In genomic region chr3:11310258-11310657, GRCh38 we compare ENCODE assay signal across 26 cellular contexts. TPM values are rescaled to one million over a fixed set of nuclear protein-coding genes. Genes with fewer than 3 reads are reported as not detected.
DNase-seq lines count a peak whose midpoint lies in the region; ATAC-seq, FAIRE-seq and TF ChIP-seq lines count a peak whose summit lies in the region.
"Had no signal": no experiment of that assay in that cellular context is flagged by ENCODE, and none has a peak within 500 bp of the region (broad histone marks: within the 10 kb centered on the region; RNA-seq: fewer than 3 reads in every experiment).

No MANE protein-coding gene starts in this region.

- H4K20me1 ChIP-seq in K562 (replicated peaks; ENCODE audit: control insufficient read depth, insufficient read depth, low read length), result no peaks in the 10 kb centered on the region
- H4K20me1 ChIP-seq: BLaER1 had no signal

- POLR2A ChIA-PET in A673 (lab: Charles Lee; ENCODE audit: low non-redundant PET), result no interaction called here
- POLR2A ChIA-PET in K562 (lab: Yijun Ruan, JAX), result interaction anchor here (0.6 kb wide), 1 partner anchor 27 kb away, joined by 4 read pairs; no protein-coding TSS in a partner anchor

- peak; percentile 29 for FAIRE-seq in K562 (lab: Jason Lieb, UNC)
- FAIRE-seq: A549, GM12878, GM12892, GM18507, GM19239 had no signal

- no peaks in the 10 kb centered on the region for H3K79me1 ChIP-seq in mesendoderm (ENCODE audit: low read length)

- peaks cover 19% of the 10 kb centered on the region for H3K4me1 ChIP-seq in A673 (ENCODE audit: insufficient read depth, low read length, poor library complexity, severe bottlenecking)
- peaks cover 0 to 10% of the 10 kb centered on the region in 2 experiments; a peak in 3 of 5 replicates for H3K4me1 ChIP-seq in K562 (replicated peaks in 1 of 2; ENCODE audit: control insufficient read depth in 2 of 2, insufficient read depth in 2 of 2, low read length in 2 of 2)
- H3K4me1 ChIP-seq in mesendoderm (ENCODE audit: control insufficient read depth, low read depth, low read length), result peaks cover under 1% of the 10 kb centered on the region
- H3K4me1 ChIP-seq: BE2C had no signal

- H4K8ac ChIP-seq in mesendoderm (ENCODE audit: low read depth, low read length), result no peak overlapping the region

- 31% methylated on average over 4 of the region's 5 CpGs for WGBS in K562 (ENCODE audit: insufficient coverage, low coverage, missing lambda C conversion rate)
- no CpG with 5 or more reads among the region's 5 CpGs for WGBS in mesendoderm (ENCODE audit: extremely low coverage, insufficient coverage, low lambda C conversion rate)

- H2AFZ ChIP-seq in K562 (ENCODE audit: low read depth, low read length), result no peak overlapping the region

- H2AK5ac ChIP-seq in mesendoderm (ENCODE audit: low read length), result no peak overlapping the region

- no peak for TF ChIP-seq EP300 in K562 (IDR thresholded peaks at IDR 0.05; ENCODE audit: low read length)

- TF ChIP-seq CTCF in A673 (conservative IDR thresholded peaks at IDR 0.05; ENCODE audit: low read depth, low read length), result no peak
- TF ChIP-seq CTCF in K562 (IDR thresholded peaks at IDR 0.05 in 2 of 3, conservative IDR thresholded peaks at IDR 0.05 in 1 of 3; ENCODE audit: insufficient read depth in 2 of 3, low read depth in 1 of 3, low read length in 3 of 3), result no peak

- H3K23ac ChIP-seq in mesendoderm (ENCODE audit: low read length), result no peak overlapping the region

- no peak overlapping the region for H2BK120ac ChIP-seq in mesendoderm (ENCODE audit: low read depth, low read length)

- TF ChIP-seq RAD21 in K562 (CRISPR knock-in tag; conservative IDR thresholded peaks at IDR 0.05 in 1 of 2, IDR thresholded peaks at IDR 0.05 in 1 of 2), result no peak

- no peak overlapping the region for H3K4ac ChIP-seq in mesendoderm (ENCODE audit: low read depth, low read length)

- H2BK15ac ChIP-seq in mesendoderm (replicated peaks; ENCODE audit: low read depth), result no peak overlapping the region

- no peak overlapping the region for H3K9ac ChIP-seq in K562 (ENCODE audit: insufficient read depth in 1 of 2, low read depth in 2 of 2, low read length in 2 of 2)
- H3K9ac ChIP-seq in mesendoderm (ENCODE audit: low read length), result no peak overlapping the region
- H3K9ac ChIP-seq: BLaER1 had no signal

- H3K27ac ChIP-seq in A673 (ENCODE audit: low read depth, low read length, poor library complexity, severe bottlenecking) (no peak overlapping the region), K562 (ENCODE audit: extremely low read depth, low read depth, low read length) (no peak overlapping the region), mesendoderm (ENCODE audit: low read depth, low read length) (no peak overlapping the region)
- H3K27ac ChIP-seq: 22Rv1, A549, BLaER1 had no signal

- H3K4me3 ChIP-seq in A673 (ENCODE audit: low read depth, low read length, poor library complexity, severe bottlenecking) (no peak overlapping the region), K562 (no peak overlapping the region), mesendoderm (ENCODE audit: low read length) (no peak overlapping the region)
- H3K4me3 ChIP-seq: A549, BLaER1, GM12878 had no signal

- intact Hi-C loops in A673 (cut with micrococcal nuclease; ENCODE audit: unreplicated experiment) (no loop called here), K562 (cut with micrococcal nuclease) (no loop called here)

- H3K79me2 ChIP-seq in K562 (ENCODE audit: control insufficient read depth, insufficient read depth, low read length), result no peaks in the 10 kb centered on the region
- no peaks in the 10 kb centered on the region for H3K79me2 ChIP-seq in mesendoderm (ENCODE audit: control insufficient read depth, insufficient read depth, low read length)

- H3K36me3 ChIP-seq in A673 (ENCODE audit: insufficient read depth, low read length, poor library complexity, severe bottlenecking) (peaks cover 45% of the 10 kb centered on the region), K562 (ENCODE audit: control insufficient read depth, insufficient read depth, low read length) (peaks cover 87% of the 10 kb centered on the region), mesendoderm (ENCODE audit: control insufficient read depth, insufficient read depth, low read length) (no peaks in the 10 kb centered on the region)
- H3K36me3 ChIP-seq: BE2C had no signal

- H3K9me1 ChIP-seq in K562 (ENCODE audit: control insufficient read depth, insufficient read depth, low read length), result peaks cover 3% of the 10 kb centered on the region

- DNase-seq in A673 (ENCODE audit: low spot score), result peak; percentile 25
- peak in 1 of 4 experiments; percentile 35 for DNase-seq in K562 (ENCODE audit: extremely low read depth in 1 of 4, low spot score in 3 of 4)
- peak; percentile 36 for DNase-seq in mesendoderm
- no peak for DNase-seq in stimulated activated CD4-positive, alpha-beta T cell treated with anti-CD3 and anti-CD28 coated beads, Interleukin-4, amount 100 ng/mL, for 4 hours
- DNase-seq: ACHN; BE2C; C1 segment of cervical spinal cord; CD4-positive, alpha-beta memory T cell; CD4-positive, CD25-positive, alpha-beta regulatory T cell; CD8-positive, alpha-beta memory T cell; COR-L47; DMS 273 treated with DMSO at 0.1 percent for 48 hours; DMS153; DMS53; DMS79; DND-41; EL; GDM1 had no signal

- in situ Hi-C loops in K562 (cut with MboI), result no loop called here

- H3K4me2 ChIP-seq in K562 (ENCODE audit: insufficient read depth, low read length), result no peak overlapping the region
- no peak overlapping the region for H3K4me2 ChIP-seq in mesendoderm (ENCODE audit: low read length)
- H3K4me2 ChIP-seq: A549, BLaER1 had no signal

- H2BK5ac ChIP-seq in mesendoderm (ENCODE audit: low read length), result no peak overlapping the region

- BruUV-seq in A673 (replicated peaks; lab: Mats Ljungman, UMichigan) (no TSS peak), K562 (replicated peaks; lab: Mats Ljungman, UMichigan) (no TSS peak)

- H3K27me3 ChIP-seq in A673 (replicated peaks; ENCODE audit: insufficient read depth, low read depth, low read length, poor library complexity) (no peaks in the 10 kb centered on the region), K562 (ENCODE audit: control insufficient read depth in 2 of 2, insufficient read depth in 2 of 2, low read length in 2 of 2) (no peaks in the 10 kb centered on the region), mesendoderm (ENCODE audit: insufficient read depth, low read length, poor library complexity) (no peaks in the 10 kb centered on the region)
- H3K27me3 ChIP-seq: BE2C, BLaER1 had no signal

- CTCF ChIA-PET in A673 (lab: Charles Lee), result no interaction called here
- CTCF ChIA-PET in K562 (lab: Yijun Ruan, JAX; ENCODE audit: low intra/inter-chr PET ratio), result no interaction called here

- no peak overlapping the region for H4K5ac ChIP-seq in mesendoderm (ENCODE audit: low read length)

- H3K18ac ChIP-seq in mesendoderm (ENCODE audit: low read length), result no peak overlapping the region

- no peak for TF ChIP-seq POLR2A in K562 (conservative IDR thresholded peaks at IDR 0.05)

- H3K9me3 ChIP-seq in A673 (ENCODE audit: low read depth, low read length, poor library complexity, severe bottlenecking) (no peaks in the 10 kb centered on the region), K562 (replicated peaks; ENCODE audit: control insufficient read depth, insufficient read depth, low read depth, low read length) (no peaks in the 10 kb centered on the region)
- H3K9me3 ChIP-seq: A549, BE2C, BLaER1 had no signal

- ATAC-seq in K562 (no peak), GM18870 (IDR thresholded peaks at IDR 0.05; ENCODE audit: unreplicated experiment) (no peak)
- ATAC-seq: A549, GM12878 had no signal

- H3K56ac ChIP-seq in mesendoderm (ENCODE audit: low read length), result no peak overlapping the region

TF ChIP-seq in K562, 482 proteins besides CTCF, POLR2A, EP300 and RAD21 (continues in another document):
- TF ChIP-seq ZNF696 (CRISPR knock-in tag; conservative IDR thresholded peaks at IDR 0.05) (no peak), RBM25 (IDR thresholded peaks at IDR 0.05; ENCODE audit: low read depth, low read length, severe bottlenecking) (peak; percentile 30), THRB (CRISPR knock-in tag; conservative IDR thresholded peaks at IDR 0.05) (no peak)
- TF ChIP-seq, protein P1, sequence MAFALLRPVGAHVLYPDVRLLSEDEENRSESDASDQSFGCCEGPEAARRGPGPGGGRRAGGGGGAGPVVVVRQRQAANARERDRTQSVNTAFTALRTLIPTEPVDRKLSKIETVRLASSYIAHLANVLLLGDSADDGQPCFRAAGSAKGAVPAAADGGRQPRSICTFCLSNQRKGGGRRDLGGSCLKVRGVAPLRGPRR (CRISPR knock-in tag; IDR thresholded peaks at IDR 0.05), result no peak

RNA-seq across cellular contexts. Expression of gene ATG7, which starts 38.1 kb away (rescaled TPM):
- total RNA-seq in A673 (2021), result 30.9 and 33.8 TPM in 2 replicates
- 141 and 224 TPM in 2 replicates for total RNA-seq in K562 (2011; cell fraction: chromatin; rRNA removed; ENCODE audit: low replicate concordance)
- 78.5 and 85.9 TPM in 2 replicates for total RNA-seq in K562 (2011; cell fraction: nucleolus; rRNA removed)
- total RNA-seq in K562 (2011; cell fraction: nucleoplasm; rRNA removed), result 127 and 128 TPM in 2 replicates
- total RNA-seq in K562 (2014; rRNA removed), result 20.1 and 20.2 TPM in 2 replicates
- 44.6 and 53.3 TPM in 2 replicates for total RNA-seq in K562 (2014; rRNA removed; fragmentation: Illumina TruSeq; extraction: Trizol)
- 29.4 and 30.9 TPM in 2 replicates for total RNA-seq in K562 (2015; rRNA removed; fragmentation: Illumina TruSeq; extraction: Trizol)
- 31.3 and 34.1 TPM in 2 replicates for total RNA-seq in K562 (2021)
- 34.5 and 36.0 TPM in 2 replicates for polyA plus RNA-seq in K562 (2011; rRNA removed)
- polyA plus RNA-seq in K562 (2011; cell fraction: cytosol; rRNA removed), result 36.2 and 54.9 TPM in 2 replicates
- polyA plus RNA-seq in K562 (2011; cell fraction: nucleus; rRNA removed), result 31.7 and 43.7 TPM in 2 replicates
- 30.8 and 31.9 TPM in 2 replicates for polyA plus RNA-seq in K562 (2012)
- polyA plus RNA-seq in K562 (2014; fragmentation: Illumina TruSeq; extraction: Trizol), result 36.8 and 45.3 TPM in 2 replicates
- polyA plus RNA-seq in K562 (2014; fragmentation: Nextera tagmentation; extraction: Ambion mirVana), result 10 to 100 TPM; 18.3 to 33.6 TPM
- 17.3 and 31.8 TPM in 2 replicates for polyA plus RNA-seq in K562 (2014; rRNA removed)
- 103 and 129 TPM in 2 replicates for polyA minus RNA-seq in K562 (2011; rRNA and poly(A)+ RNA removed)
- polyA minus RNA-seq in K562 (2011; cell fraction: cytosol; rRNA and poly(A)+ RNA removed), result 18.8 and 27.8 TPM in 2 replicates
- polyA minus RNA-seq in K562 (2011; cell fraction: nucleus; rRNA and poly(A)+ RNA removed), result 77.8 and 134 TPM in 2 replicates
- 10.9 TPM for polyA plus RNA-seq in mesendoderm (2013, experiment 1 of 2)
- 11.5 TPM for polyA plus RNA-seq in mesendoderm (2013, experiment 2 of 2)

Comparison
In these comparisons a context has a peak if more than half of its experiments do, and no peak if none do; other contexts are left out.
1. DNase-seq: peak in A673 (single experiment) and mesendoderm (single experiment); none in stimulated activated CD4-positive, alpha-beta T cell treated with anti-CD3 and anti-CD28 coated beads, Interleukin-4, amount 100 ng/mL, for 4 hours (0 of 2).